ENCODE assay signal across 12 cellular contexts in the genomic region with DNA sequence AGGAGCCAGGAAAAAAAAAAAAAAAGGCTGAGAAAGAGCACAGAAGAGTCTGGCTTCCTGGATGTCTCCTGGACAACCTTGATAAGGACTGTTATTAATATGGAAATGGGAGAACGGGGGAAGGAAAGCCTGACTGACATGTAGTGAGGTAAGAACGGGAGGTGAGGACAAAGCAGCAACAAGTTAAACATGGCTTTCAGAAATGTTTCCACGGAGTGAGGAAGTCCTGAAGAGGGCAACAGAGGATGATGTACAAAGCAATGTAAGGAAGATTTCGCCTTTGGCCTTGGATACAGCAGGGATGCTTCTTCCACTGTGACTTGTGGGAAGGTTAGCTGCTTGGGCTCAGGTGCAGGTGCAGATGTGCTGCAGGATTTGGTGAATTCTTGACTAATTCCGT. TPM values are rescaled to one million over a fixed set of nuclear protein-coding genes. Genes with fewer than 3 reads are reported as not detected.
DNase-seq lines count a peak whose midpoint lies in the region; ATAC-seq and TF ChIP-seq lines count a peak whose summit lies in the region.
"Had no signal": no experiment of that assay in that cellular context is flagged by ENCODE, and none has a peak within 500 bp of the region (broad histone marks: within the 10 kb centered on the region; RNA-seq: fewer than 3 reads in every experiment).

No MANE protein-coding gene starts in this region.

- no peak overlapping the region for H3K4me3 Mint-ChIP-seq in effector memory CD8-positive, alpha-beta T cell

- no peak overlapping the region for H3K27ac ChIP-seq in left ventricle myocardium inferior (replicated peaks)
- H3K27ac ChIP-seq in PC-3 (ENCODE audit: low read length): no peak overlapping the region

- H3K27me3 Mint-ChIP-seq in effector memory CD8-positive, alpha-beta T cell: peaks cover 11% of the 10 kb centered on the region in 2 donors

- CTCF ChIA-PET in PC-3 (lab: Charles Lee): interaction anchor here (0.8 to 1.4 kb wide), 3 partner anchors 181 to 695 kb away, joined by 3 to 8 read pairs (median 7); no protein-coding TSS in a partner anchor

- H3K4me3 ChIP-seq in left ventricle myocardium inferior (no peak overlapping the region), PC-3 (ENCODE audit: low read length) (no peak overlapping the region)

- BruUV-seq in PC-3 (replicated peaks; lab: Mats Ljungman, UMichigan): no TSS peak

- no peaks in the 10 kb centered on the region for H3K9me2 ChIP-seq in PC-3 (replicated peaks; ENCODE audit: low read length)

- H3K4me1 ChIP-seq in left ventricle myocardium inferior: peaks cover 11% of the 10 kb centered on the region
- no peaks in the 10 kb centered on the region for H3K4me1 ChIP-seq in PC-3 (ENCODE audit: insufficient read depth, low read length)

- H2AFZ ChIP-seq in PC-3 (ENCODE audit: low read length): no peak overlapping the region

- H3K9me3 Mint-ChIP-seq in effector memory CD8-positive, alpha-beta T cell: no peaks in the 10 kb centered on the region

- no peaks in the 10 kb centered on the region for H4K20me1 ChIP-seq in PC-3 (ENCODE audit: low read length)

- intact Hi-C loops in left ventricle myocardium inferior (cut with micrococcal nuclease) (no loop called here), cardiac septum (cut with DNase I) (loop anchor here (5.0 kb wide), 1 partner anchor 186 kb away; no protein-coding TSS in a partner anchor), PC-3 (cut with micrococcal nuclease) (loop anchor here (1.0 to 5.0 kb wide), 4 partner anchors 171 to 711 kb away; partner anchors contain the start of genes SWT1 and TRMT1L)

- H3K27me3 ChIP-seq in left ventricle myocardium inferior (ENCODE audit: low read depth) (no peaks in the 10 kb centered on the region), PC-3 (ENCODE audit: low read length) (no peaks in the 10 kb centered on the region)

- peaks cover 4 to 7% of the 10 kb centered on the region in 2 donors for H3K4me1 Mint-ChIP-seq in effector memory CD8-positive, alpha-beta T cell (ENCODE audit: low read depth in 2 of 2)

- no peaks in the 10 kb centered on the region for H3F3A ChIP-seq in PC-3 (ENCODE audit: low read length, unreplicated experiment)

- no peak for DNase-seq in left ventricle myocardium inferior
- DNase-seq in cardiac septum (ENCODE audit: low spot score): no peak
- DNase-seq in PC-3: peak; percentile 57
- DNase-seq in fibroblast of gingiva (ENCODE audit: low read depth): peak; percentile 42
- no peak for DNase-seq in effector memory CD8-positive, alpha-beta T cell
- DNase-seq: activated CD4-positive, CD25-positive, alpha-beta regulatory T cell; amniotic stem cell; Calu3; NCI-H2171 had no signal

- no peak overlapping the region for H3K9ac ChIP-seq in PC-3 (ENCODE audit: low read length)

- H3K4me2 ChIP-seq in PC-3 (ENCODE audit: low read length): peak overlapping the region; percentile 36; the same call in 1 of the 2 replicates

- POLR2A ChIA-PET in PC-3 (lab: Charles Lee; ENCODE audit: unreplicated experiment): no interaction called here

- H3K36me3 ChIP-seq in left ventricle myocardium inferior (no peaks in the 10 kb centered on the region), PC-3 (ENCODE audit: low read depth, low read length) (no peaks in the 10 kb centered on the region)

- no peak overlapping the region for H3K27ac Mint-ChIP-seq in effector memory CD8-positive, alpha-beta T cell

- peak; percentile 35 for TF ChIP-seq CTCF in left ventricle myocardium inferior (IDR thresholded peaks at IDR 0.05; ENCODE audit: borderline replicate concordance)
- TF ChIP-seq CTCF in PC-3 (conservative IDR thresholded peaks at IDR 0.05; ENCODE audit: low read depth, low read length): peak; percentile 53

- H3K36me3 Mint-ChIP-seq in effector memory CD8-positive, alpha-beta T cell (ENCODE audit: insufficient read depth): no peaks in the 10 kb centered on the region

- H3K9me3 ChIP-seq in left ventricle myocardium inferior (replicated peaks) (no peaks in the 10 kb centered on the region), PC-3 (ENCODE audit: low read length) (no peaks in the 10 kb centered on the region)

- H3K79me2 ChIP-seq in PC-3 (ENCODE audit: low read length): no peaks in the 10 kb centered on the region

- ATAC-seq in PC-3 (peak; percentile 85), HG03039 (IDR thresholded peaks at IDR 0.05; ENCODE audit: unreplicated experiment) (no peak), GM18517 (IDR thresholded peaks at IDR 0.05; ENCODE audit: unreplicated experiment) (no peak), HG03442 (IDR thresholded peaks at IDR 0.05; ENCODE audit: unreplicated experiment) (no peak)
- no peak for ATAC-seq in effector memory CD8-positive, alpha-beta T cell (replicated peaks)

RNA-seq across cellular contexts. Expression of gene NIBAN1, which starts 11.9 kb away (rescaled TPM):
- total RNA-seq in left ventricle myocardium inferior: 248 TPM
- total RNA-seq in cardiac septum: 351 TPM
- 6.9 and 8.2 TPM in 2 replicates for total RNA-seq in PC-3 (2014; rRNA removed)

RNA-seq across cellular contexts. Expression of gene RNF2, which starts 59.1 kb away (rescaled TPM):
- 11.6 TPM for total RNA-seq in left ventricle myocardium inferior
- 17.2 TPM for total RNA-seq in cardiac septum
- 9.8 and 13.6 TPM in 2 replicates for total RNA-seq in PC-3 (2014; rRNA removed)

Comparison
In these comparisons a context has a peak if more than half of its experiments do, and no peak if none do; other contexts are left out.
1. DNase-seq: peak in PC-3 (single experiment) and fibroblast of gingiva (single experiment); none in left ventricle myocardium inferior (single experiment), cardiac septum (single experiment) and effector memory CD8-positive, alpha-beta T cell (0 of 3).
2. RNA of gene NIBAN1, which starts 11.9 kb away (total RNA-seq): 351 TPM in cardiac septum (single experiment) and 248 TPM in left ventricle myocardium inferior (single experiment); 6.9 to 8.2 TPM in PC-3; every median in the first group is over 10 times any median in the second.